Comparison of ENCODE assay signal across 9 cellular contexts in the genomic region with DNA sequence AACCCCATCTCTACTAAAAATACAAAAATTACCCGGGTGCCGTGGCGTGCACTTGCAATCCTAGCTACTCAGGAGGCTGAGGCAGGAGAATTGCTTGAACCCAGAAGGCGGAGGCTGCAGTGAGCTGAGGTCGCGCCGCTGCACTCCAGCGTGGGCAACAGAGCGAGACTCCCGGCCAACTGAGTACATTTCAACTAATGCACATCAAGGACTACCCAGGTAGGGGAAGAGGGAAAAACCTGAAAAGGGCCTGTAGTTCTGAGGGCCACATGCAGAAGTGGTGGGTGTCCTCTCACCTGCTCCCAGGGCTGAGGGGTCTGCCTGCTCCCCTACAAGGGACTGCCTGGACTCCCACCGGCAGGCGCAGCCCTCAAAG. TPM values are rescaled to one million over a fixed set of nuclear protein-coding genes. Genes with fewer than 3 reads are reported as not detected.
DNase-seq lines count a peak whose midpoint lies in the region; ATAC-seq, FAIRE-seq and TF ChIP-seq lines count a peak whose summit lies in the region.
"Had no signal": no experiment of that assay in that cellular context is flagged by ENCODE, and none has a peak within 500 bp of the region (broad histone marks: within the 10 kb centered on the region; RNA-seq: fewer than 3 reads in every experiment).

No MANE protein-coding gene starts in this region.

- 91% methylated on average over 12 of the region's 12 CpGs for WGBS in SK-N-SH (ENCODE audit: low lambda C conversion rate)

- no peaks in the 10 kb centered on the region for H3K79me2 ChIP-seq in SK-N-SH (ENCODE audit: insufficient read depth)

- H3K27me3 Mint-ChIP-seq in activated naive CD8-positive, alpha-beta T cell treated with anti-CD3 and anti-CD28 coated beads for 36 hours = no peaks in the 10 kb centered on the region
- no peaks in the 10 kb centered on the region for H3K27me3 Mint-ChIP-seq in stimulated activated memory B cell treated with anti-CD40 and anti-IgM and Interleukin-4, amounts not matched to agents 10 μg/mL and 1 μg/mL and 100 μg/mL, for 72 hours

- H3K27ac ChIP-seq in iPS-20b (ENCODE audit: low read length) = peak overlapping the region; percentile 82
- H3K27ac ChIP-seq in SK-N-SH (ENCODE audit: low read depth in 2 of 2, low read length in 1 of 2) = no peak overlapping the region

- FAIRE-seq in frontal cortex (lab: Jason Lieb, UNC) = no peak
- FAIRE-seq: endometrium had no signal

- no peak for TF ChIP-seq EP300 in SK-N-SH (IDR thresholded peaks at IDR 0.05; ENCODE audit: borderline replicate concordance in 1 of 2, low read depth in 1 of 2, low read length in 1 of 2)

- no peak overlapping the region for H2AFZ ChIP-seq in SK-N-SH (ENCODE audit: low read depth)

- no peak overlapping the region for H3K4me2 ChIP-seq in SK-N-SH

- no peak for TF ChIP-seq RAD21 in SK-N-SH (IDR thresholded peaks at IDR 0.05; ENCODE audit: low read length)

- H3K9me2 ChIP-seq in SK-N-SH = no peaks in the 10 kb centered on the region

- H3K4me3 Mint-ChIP-seq in activated naive CD8-positive, alpha-beta T cell treated with anti-CD3 and anti-CD28 coated beads for 36 hours = peak overlapping the region; percentile 70
- H3K4me3 Mint-ChIP-seq in stimulated activated memory B cell treated with anti-CD40 and anti-IgM and Interleukin-4, amounts not matched to agents 10 μg/mL and 1 μg/mL and 100 μg/mL, for 72 hours = peak overlapping the region; percentile 70

- no peaks in the 10 kb centered on the region for H4K20me1 ChIP-seq in SK-N-SH (ENCODE audit: insufficient read depth)

- DNase-seq in HAP-1 (ENCODE audit: low spot score in 2 of 2) (no peak), frontal cortex (ENCODE audit: low spot score in 2 of 2) (no peak), SK-N-SH (no peak)
- no peak for DNase-seq in activated naive CD8-positive, alpha-beta T cell treated with anti-CD3 and anti-CD28 coated beads for 36 hours
- DNase-seq in effector CD8-positive, alpha-beta T cell (lab: John Stamatoyannopoulos, UW) = no peak
- DNase-seq in activated CD4-positive, alpha-beta T cell treated with anti-CD3 and anti-CD28 coated beads, Interleukin-2, amount 50 U/mL, for 48 hours = no peak

- H3K9me3 Mint-ChIP-seq in activated naive CD8-positive, alpha-beta T cell treated with anti-CD3 and anti-CD28 coated beads for 36 hours = no peaks in the 10 kb centered on the region
- H3K9me3 Mint-ChIP-seq in stimulated activated memory B cell treated with anti-CD40 and anti-IgM and Interleukin-4, amounts not matched to agents 10 μg/mL and 1 μg/mL and 100 μg/mL, for 72 hours = no peaks in the 10 kb centered on the region

- H3F3A ChIP-seq in SK-N-SH (replicated peaks; ENCODE audit: insufficient read depth) = peaks cover under 1% of the 10 kb centered on the region

- no peaks in the 10 kb centered on the region for H3K36me3 Mint-ChIP-seq in activated naive CD8-positive, alpha-beta T cell treated with anti-CD3 and anti-CD28 coated beads for 36 hours
- H3K36me3 Mint-ChIP-seq in stimulated activated memory B cell treated with anti-CD40 and anti-IgM and Interleukin-4, amounts not matched to agents 10 μg/mL and 1 μg/mL and 100 μg/mL, for 72 hours = no peaks in the 10 kb centered on the region

- H3K4me1 ChIP-seq in HAP-1 (peaks cover 27% of the 10 kb centered on the region), iPS-20b (ENCODE audit: insufficient read depth, low read length) (peaks cover 27% of the 10 kb centered on the region), SK-N-SH (ENCODE audit: control insufficient read depth in 1 of 2, insufficient read depth in 2 of 2, low read depth in 1 of 2, low read length in 1 of 2) (peaks cover 0 to 10% of the 10 kb centered on the region in 2 experiments; a peak in 1 of 4 replicates)

- H3K9me3 ChIP-seq in HAP-1 = no peaks in the 10 kb centered on the region
- no peaks in the 10 kb centered on the region for H3K9me3 ChIP-seq in iPS-20b (ENCODE audit: insufficient read depth, low read depth, low read length)
- H3K9me3 ChIP-seq in SK-N-SH = no peaks in the 10 kb centered on the region

- H3K36me3 ChIP-seq in HAP-1 (replicated peaks) = 0 out of 2 replicates have a peak, but pooled peaks cover 2% of the 10 kb centered on the region
- H3K36me3 ChIP-seq in iPS-20b (ENCODE audit: insufficient read depth, low read depth, low read length) = no peaks in the 10 kb centered on the region
- H3K36me3 ChIP-seq in SK-N-SH (replicated peaks in 1 of 2; ENCODE audit: control insufficient read depth in 1 of 2, insufficient read depth in 2 of 2, low read length in 1 of 2) = no peaks in the 10 kb centered on the region

- H3K27me3 ChIP-seq in HAP-1 (ENCODE audit: low read depth) = no peaks in the 10 kb centered on the region
- H3K27me3 ChIP-seq in iPS-20b (ENCODE audit: insufficient read depth, low read length) = no peaks in the 10 kb centered on the region
- H3K27me3 ChIP-seq in SK-N-SH (ENCODE audit: insufficient read depth) = no peaks in the 10 kb centered on the region

- no peak overlapping the region for H3K27ac Mint-ChIP-seq in activated naive CD8-positive, alpha-beta T cell treated with anti-CD3 and anti-CD28 coated beads for 36 hours
- H3K27ac Mint-ChIP-seq in stimulated activated memory B cell treated with anti-CD40 and anti-IgM and Interleukin-4, amounts not matched to agents 10 μg/mL and 1 μg/mL and 100 μg/mL, for 72 hours = peak overlapping the region; percentile 73

- H3K4me3 ChIP-seq in HAP-1 = peak overlapping the region; percentile 62
- peak overlapping the region; percentile 77 for H3K4me3 ChIP-seq in iPS-20b (ENCODE audit: low read length)
- H3K4me3 ChIP-seq in SK-N-SH (ENCODE audit: low read depth in 2 of 2, low read length in 1 of 2) = no peak overlapping the region

- CTCF ChIA-PET in SK-N-SH (lab: Yijun Ruan, JAX) = interaction anchor here (0.6 to 2.8 kb wide), 4 partner anchors 17 to 44 kb away, joined by 3 to 11 read pairs (median 4); a partner anchor contains a TSS

- no peak for TF ChIP-seq CTCF in SK-N-SH (IDR thresholded peaks at IDR 0.05)

- H3K4me1 Mint-ChIP-seq in activated naive CD8-positive, alpha-beta T cell treated with anti-CD3 and anti-CD28 coated beads for 36 hours = peaks cover 32% of the 10 kb centered on the region
- H3K4me1 Mint-ChIP-seq in stimulated activated memory B cell treated with anti-CD40 and anti-IgM and Interleukin-4, amounts not matched to agents 10 μg/mL and 1 μg/mL and 100 μg/mL, for 72 hours = peaks cover 40% of the 10 kb centered on the region

- in situ Hi-C loops in HAP-1 (cut with MboI; ENCODE audit: low sequenced_read_pairs) = no loop called here

- H3K9ac ChIP-seq in iPS-20b (ENCODE audit: low read depth, low read length) (peak overlapping the region; percentile 86; the same call in 1 of the 2 replicates), SK-N-SH (no peak overlapping the region)

- POLR2A ChIA-PET in SK-N-SH (lab: Yijun Ruan, JAX) = no interaction called here

- no peak for ATAC-seq in stimulated activated memory B cell treated with anti-CD40 and anti-IgM and Interleukin-4, amounts not matched to agents 10 μg/mL and 1 μg/mL and 100 μg/mL, for 72 hours

TF ChIP-seq in SK-N-SH, 30 proteins besides CTCF, POLR2A, EP300 and RAD21:
- TF ChIP-seq RFX5 (IDR thresholded peaks at IDR 0.05; ENCODE audit: low read length) (no peak), TAF1 (IDR thresholded peaks at IDR 0.05; ENCODE audit: borderline replicate concordance, low read depth, low read length) (no peak), FOXJ3 (CRISPR knock-in tag; IDR thresholded peaks at IDR 0.05) (no peak)

RNA-seq across cellular contexts. Expression of a gene that starts 0.6 kb away (rescaled TPM):
- total RNA-seq in activated naive CD8-positive, alpha-beta T cell treated with anti-CD3 and anti-CD28 coated beads for 36 hours = 1 to 10 TPM; 2.1 TPM
- total RNA-seq in frontal cortex = 1.2 TPM
- polyA plus RNA-seq in SK-N-SH (2012; rRNA removed) = 0.03 and 0.06 TPM in 2 replicates
- polyA plus RNA-seq in SK-N-SH (2012; cell fraction: cytosol; rRNA removed) = 0.03 TPM in 1 of 2 replicates, not detected in the other
- polyA plus RNA-seq in SK-N-SH (2012; cell fraction: nucleus; rRNA removed) = 0.06 TPM in 1 of 2 replicates, not detected in the other

RNA-seq across cellular contexts. Expression of a gene that starts 22.6 kb away (rescaled TPM):
- 1 to 10 TPM; 6.5 to 6.6 TPM for total RNA-seq in activated naive CD8-positive, alpha-beta T cell treated with anti-CD3 and anti-CD28 coated beads for 36 hours
- total RNA-seq in frontal cortex = 2.4 TPM
- polyA plus RNA-seq in SK-N-SH (2012; rRNA removed) = 7.3 and 10.8 TPM in 2 replicates
- polyA plus RNA-seq in SK-N-SH (2012; cell fraction: cytosol; rRNA removed) = 5.9 and 7.9 TPM in 2 replicates
- 10.6 and 11.4 TPM in 2 replicates for polyA plus RNA-seq in SK-N-SH (2012; cell fraction: nucleus; rRNA removed)

RNA-seq across cellular contexts. Expression of a gene that starts 40.1 kb away (rescaled TPM):
- 10 to 100 TPM; 14.1 to 14.7 TPM for total RNA-seq in activated naive CD8-positive, alpha-beta T cell treated with anti-CD3 and anti-CD28 coated beads for 36 hours
- 28.9 TPM for total RNA-seq in frontal cortex
- 27.5 and 34.2 TPM in 2 replicates for polyA plus RNA-seq in SK-N-SH (2012; rRNA removed)
- polyA plus RNA-seq in SK-N-SH (2012; cell fraction: cytosol; rRNA removed) = 22.2 and 28.7 TPM in 2 replicates
- 25.7 and 26.5 TPM in 2 replicates for polyA plus RNA-seq in SK-N-SH (2012; cell fraction: nucleus; rRNA removed)

RNA-seq across cellular contexts. Expression of a gene that starts 40.4 kb away (rescaled TPM):
- total RNA-seq in activated naive CD8-positive, alpha-beta T cell treated with anti-CD3 and anti-CD28 coated beads for 36 hours = 100 to 1,000 TPM; 185 to 189 TPM
- 106 TPM for total RNA-seq in frontal cortex
- 354 and 454 TPM in 2 replicates for polyA plus RNA-seq in SK-N-SH (2012; rRNA removed)
- 479 and 520 TPM in 2 replicates for polyA plus RNA-seq in SK-N-SH (2012; cell fraction: cytosol; rRNA removed)
- 154 and 185 TPM in 2 replicates for polyA plus RNA-seq in SK-N-SH (2012; cell fraction: nucleus; rRNA removed)

RNA-seq across cellular contexts. Expression of a gene that starts 44.4 kb away (rescaled TPM):
- 10 to 100 TPM; 71.2 to 74.8 TPM for total RNA-seq in activated naive CD8-positive, alpha-beta T cell treated with anti-CD3 and anti-CD28 coated beads for 36 hours
- total RNA-seq in frontal cortex = 20.8 TPM
- 111 and 114 TPM in 2 replicates for polyA plus RNA-seq in SK-N-SH (2012; rRNA removed)
- 53.5 and 66.8 TPM in 2 replicates for polyA plus RNA-seq in SK-N-SH (2012; cell fraction: cytosol; rRNA removed)
- polyA plus RNA-seq in SK-N-SH (2012; cell fraction: nucleus; rRNA removed) = 316 and 454 TPM in 2 replicates

Comparison
In these comparisons a context has a peak if more than half of its experiments do, and no peak if none do; other contexts are left out.
1. H3K4me3 ChIP-seq: peak in HAP-1 (single experiment) and iPS-20b (single experiment); none in SK-N-SH (0 of 2).